13 cellular contexts compared by ENCODE assay signal in genomic region chr13:66138172-66138811, GRCh38.
A peak's percentile ranks its signal among the peaks of the same experiment; 100 is the strongest.
DNase-seq lines count a peak whose midpoint lies in the region; ATAC-seq, FAIRE-seq and TF ChIP-seq lines count a peak whose summit lies in the region.
"Had no signal": no experiment of that assay in that cellular context is flagged by ENCODE, and none has a peak within 500 bp of the region (broad histone marks: within the 10 kb centered on the region; RNA-seq: fewer than 3 reads in every experiment).

No MANE protein-coding gene starts in this region.

- H3K4me1 ChIP-seq in aorta (ENCODE audit: control insufficient read depth in 1 of 2, insufficient read depth in 2 of 2, low read length in 2 of 2): no peaks in the 10 kb centered on the region

- no peak for FAIRE-seq in D721Med (lab: Jason Lieb, UNC)

- ATAC-seq in GM18502 (IDR thresholded peaks at IDR 0.05; ENCODE audit: poor library complexity, unreplicated experiment) (peak; percentile 94), GM19467 (IDR thresholded peaks at IDR 0.05; ENCODE audit: unreplicated experiment) (peak; percentile 94), HG03039 (IDR thresholded peaks at IDR 0.05; ENCODE audit: unreplicated experiment) (peak; percentile 94), aorta (ENCODE audit: low FRiP score) (no peak)
- ATAC-seq: left cardiac atrium had no signal

- H3K9me3 ChIP-seq in aorta (ENCODE audit: control insufficient read depth, low read length): no peaks in the 10 kb centered on the region
- H3K9me3 ChIP-seq: ovary had no signal

- TF ChIP-seq CTCF in D721Med (IDR thresholded peaks at IDR 0.05; ENCODE audit: insufficient read depth, missing control alignments): no peak

- H3K36me3 ChIP-seq in aorta (ENCODE audit: control insufficient read depth in 1 of 2, insufficient read depth in 2 of 2, low read length in 1 of 2): no peaks in the 10 kb centered on the region
- H3K36me3 ChIP-seq: ovary had no signal

- H3K4me3 ChIP-seq in aorta (ENCODE audit: low read length in 2 of 2): no peak overlapping the region
- H3K4me3 ChIP-seq: ovary had no signal

- intact Hi-C loops in aorta (cut with DNase I): no loop called here

- H3K27ac ChIP-seq in aorta (ENCODE audit: low read depth in 1 of 2, low read length in 2 of 2): no peak overlapping the region
- H3K27ac ChIP-seq: ovary had no signal

- WGBS in aorta, 2 donors: 72 to 91% methylated on average over 5 of the region's 5 CpGs

- DNase-seq in NCI-H2171 treated with DMSO at 0.1 percent for 48 hours (lab: John Stamatoyannopoulos, UW): peak; percentile 64
- no peak for DNase-seq in NCI-H510A treated with DMSO at 0.1 percent for 48 hours (lab: John Stamatoyannopoulos, UW)
- DNase-seq in aorta: no peak
- no peak for DNase-seq in NCI-H345 treated with DMSO at 0.1 percent for 48 hours (lab: John Stamatoyannopoulos, UW; ENCODE audit: unreplicated experiment)
- no peak for DNase-seq in D721Med (ENCODE audit: insufficient read length, low spot score)
- DNase-seq: erythroblast, H9, left cardiac atrium, NCI-H446, ovary had no signal

- no peaks in the 10 kb centered on the region for H3K27me3 ChIP-seq in aorta (ENCODE audit: control insufficient read depth in 1 of 2, insufficient read depth in 2 of 2, low read length in 1 of 2)
- H3K27me3 ChIP-seq: ovary had no signal
